29 cellular contexts compared by ENCODE assay signal in the genomic region with DNA sequence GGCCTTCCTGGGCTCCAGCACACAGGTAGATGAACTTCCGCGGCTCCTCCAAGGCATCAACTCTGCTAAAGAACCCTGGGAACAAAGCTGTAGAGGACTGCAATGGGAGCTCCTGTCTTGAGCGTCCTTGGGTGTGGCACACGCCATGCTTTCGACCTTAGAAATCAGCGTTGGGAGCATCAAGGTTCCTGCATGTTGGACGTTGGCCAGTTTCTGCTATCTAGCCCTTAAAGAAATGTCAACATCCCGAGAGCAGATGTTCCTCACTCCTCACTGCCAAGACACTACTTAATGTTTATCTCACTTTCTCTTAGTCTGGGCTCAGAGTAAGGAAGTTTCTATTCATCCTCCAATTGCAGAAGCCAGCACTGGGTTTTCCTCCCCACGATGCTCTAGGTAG.
DNase-seq lines count a peak whose midpoint lies in the region; ATAC-seq, FAIRE-seq and TF ChIP-seq lines count a peak whose summit lies in the region.
"Had no signal": no experiment of that assay in that cellular context is flagged by ENCODE, and none has a peak within 500 bp of the region (broad histone marks: within the 10 kb centered on the region; RNA-seq: fewer than 3 reads in every experiment).

No MANE protein-coding gene starts in this region.

- H3K4me1 Mint-ChIP-seq in mesothelial cell of epicardium, result peaks cover 49% of the 10 kb centered on the region

- no peak for FAIRE-seq in K562 (lab: Jason Lieb, UNC)
- FAIRE-seq: colon had no signal

- WGBS in K562 (ENCODE audit: insufficient coverage, low coverage, missing lambda C conversion rate), result 0% methylated on average over 7 of the region's 9 CpGs

- no peak overlapping the region for H3K4me3 Mint-ChIP-seq in mesothelial cell of epicardium
- H3K4me3 Mint-ChIP-seq: activated CD8-positive, alpha-beta T cell treated with anti-CD3 and anti-CD28 coated beads for 36 hours; neural crest cell had no signal

- no peak for TF ChIP-seq RAD21 in K562 (CRISPR knock-in tag; conservative IDR thresholded peaks at IDR 0.05 in 1 of 2, IDR thresholded peaks at IDR 0.05 in 1 of 2)

- peaks cover 2% of the 10 kb centered on the region for H3K36me3 Mint-ChIP-seq in mesothelial cell of epicardium

- H4K20me1 ChIP-seq in K562 (replicated peaks; ENCODE audit: control insufficient read depth, insufficient read depth, low read length), result no peaks in the 10 kb centered on the region
- H4K20me1 ChIP-seq: BLaER1 treated with 17β-estradiol and CSF1 and Interleukin-3, amounts not matched to agents 10 nM and 100 nM had no signal

- peaks cover 0 to 10% of the 10 kb centered on the region in 2 experiments; a peak in 1 of 5 replicates for H3K27me3 ChIP-seq in K562 (ENCODE audit: control insufficient read depth in 2 of 2, insufficient read depth in 2 of 2, low read length in 2 of 2)
- H3K27me3 ChIP-seq: brain microvascular endothelial cell had no signal

- H3K4me2 ChIP-seq in K562 (ENCODE audit: insufficient read depth, low read length), result no peak overlapping the region
- H3K4me2 ChIP-seq: BLaER1 treated with 17β-estradiol and CSF1 and Interleukin-3, amounts not matched to agents 10 nM and 100 nM; KMS-11 had no signal

- H3K4me1 ChIP-seq in K562 (replicated peaks in 1 of 2; ENCODE audit: control insufficient read depth in 2 of 2, insufficient read depth in 2 of 2, low read length in 2 of 2), result peaks cover 0 to 4% of the 10 kb centered on the region in 2 experiments; a peak in 2 of 5 replicates
- H3K4me1 ChIP-seq: BLaER1 treated with 17β-estradiol and CSF1 and Interleukin-3, amounts not matched to agents 10 nM and 100 nM had no signal

- TF ChIP-seq CTCF in K562 (IDR thresholded peaks at IDR 0.05 in 2 of 3, conservative IDR thresholded peaks at IDR 0.05 in 1 of 3; ENCODE audit: insufficient read depth in 2 of 3, low read depth in 1 of 3, low read length in 3 of 3) (no peak), mesothelial cell of epicardium (IDR thresholded peaks at IDR 0.05; ENCODE audit: unreplicated experiment) (no peak)

- BruUV-seq in K562 (replicated peaks; lab: Mats Ljungman, UMichigan), result no TSS peak

- no peak overlapping the region for H3K9ac ChIP-seq in K562 (ENCODE audit: insufficient read depth in 1 of 2, low read depth in 2 of 2, low read length in 2 of 2)
- H3K9ac ChIP-seq: BLaER1 treated with 17β-estradiol and CSF1 and Interleukin-3, amounts not matched to agents 10 nM and 100 nM; KMS-11 had no signal

- no peaks in the 10 kb centered on the region for H3K9me3 ChIP-seq in K562 (replicated peaks; ENCODE audit: control insufficient read depth, insufficient read depth, low read depth, low read length)
- H3K9me3 ChIP-seq: BLaER1 treated with 17β-estradiol and CSF1 and Interleukin-3, amounts not matched to agents 10 nM and 100 nM; thoracic aorta had no signal

- no peak for TF ChIP-seq POLR2A in K562 (conservative IDR thresholded peaks at IDR 0.05)

- H3K4me3 ChIP-seq in K562, result no peak overlapping the region
- H3K4me3 ChIP-seq: BLaER1 treated with 17β-estradiol and CSF1 and Interleukin-3, amounts not matched to agents 10 nM and 100 nM; thoracic aorta had no signal

- H3K27me3 Mint-ChIP-seq in mesothelial cell of epicardium (ENCODE audit: low read depth), result no peaks in the 10 kb centered on the region

- no peak for TF ChIP-seq EP300 in K562 (IDR thresholded peaks at IDR 0.05; ENCODE audit: low read length)

- no peak overlapping the region for H2AFZ ChIP-seq in K562 (ENCODE audit: low read depth, low read length)

- H3K36me3 ChIP-seq in K562 (ENCODE audit: control insufficient read depth, insufficient read depth, low read length), result no peaks in the 10 kb centered on the region
- H3K36me3 ChIP-seq: BLaER1 treated with 17β-estradiol and CSF1 and Interleukin-3, amounts not matched to agents 10 nM and 100 nM; brain microvascular endothelial cell; thoracic aorta had no signal

- DNase-seq in COR-L47 (lab: John Stamatoyannopoulos, UW) (peak; percentile 8), NCI-H2171 treated with DMSO at 0.1 percent for 48 hours (lab: John Stamatoyannopoulos, UW) (peak; percentile 46), K562 (ENCODE audit: extremely low read depth in 1 of 4, low spot score in 3 of 4) (peak in 1 of 4 experiments; percentile 25), mesothelial cell of epicardium (ENCODE audit: low spot score in 2 of 2, unreplicated experiment in 2 of 2) (no peak), NCI-H226 (no peak), NCI-H774 (lab: John Stamatoyannopoulos, UW) (no peak)
- DNase-seq: ACHN; activated CD8-positive, alpha-beta T cell treated with anti-CD3 and anti-CD28 coated beads for 36 hours; activated effector memory CD4-positive, alpha-beta T cell treated with anti-CD3 and anti-CD28 coated beads, Interleukin-2, amount 50 U/mL, for 16 hours; activated T-cell treated with anti-CD3 and anti-CD28 coated beads for 4 hours; brain microvascular endothelial cell; head of caudate nucleus; midbrain; MV-4-11; NCI-H1694 treated with DMSO at 0.1 percent for 48 hours; NCI-H446; stimulated activated CD4-positive, alpha-beta T cell treated with anti-CD3 and anti-CD28 coated beads, Interleukin-2, amount 100 ng/mL, for 48 hours; stimulated activated naive CD4-positive, alpha-beta T cell; SW 1271 had no signal

- CTCF ChIA-PET in K562 (lab: Yijun Ruan, JAX; ENCODE audit: low intra/inter-chr PET ratio), result no interaction called here

- no peak overlapping the region for H3K27ac ChIP-seq in K562 (ENCODE audit: extremely low read depth, low read depth, low read length)
- H3K27ac ChIP-seq: BLaER1 treated with 17β-estradiol and CSF1 and Interleukin-3, amounts not matched to agents 10 nM and 100 nM; brain microvascular endothelial cell; KMS-11; thoracic aorta had no signal

- intact Hi-C loops in K562 (cut with micrococcal nuclease), result no loop called here

- POLR2A ChIA-PET in K562 (lab: Yijun Ruan, JAX), result no interaction called here

- no peaks in the 10 kb centered on the region for H3K9me1 ChIP-seq in K562 (ENCODE audit: control insufficient read depth, insufficient read depth, low read length)

- H3K27ac Mint-ChIP-seq in mesothelial cell of epicardium, result peak overlapping the region; percentile 15
- H3K27ac Mint-ChIP-seq: activated CD8-positive, alpha-beta T cell treated with anti-CD3 and anti-CD28 coated beads for 36 hours had no signal

- ATAC-seq in K562 (no peak), HG02852 (IDR thresholded peaks at IDR 0.05; ENCODE audit: unreplicated experiment) (no peak), GM18858 (IDR thresholded peaks at IDR 0.05; ENCODE audit: unreplicated experiment) (no peak)
- ATAC-seq: activated CD4-positive, CD25-positive, alpha-beta regulatory T cell treated with anti-CD3 and anti-CD28 coated beads, Interleukin-2, amount 50 U/mL, for 24 hours; activated CD8-positive, alpha-beta T cell treated with anti-CD3 and anti-CD28 coated beads for 36 hours; left lobe of liver; Right ventricle myocardium inferior had no signal

- H3K9me3 Mint-ChIP-seq in mesothelial cell of epicardium, result no peaks in the 10 kb centered on the region
- H3K9me3 Mint-ChIP-seq: activated CD8-positive, alpha-beta T cell treated with anti-CD3 and anti-CD28 coated beads for 36 hours; neural crest cell had no signal

- no peaks in the 10 kb centered on the region for H3K79me2 ChIP-seq in K562 (ENCODE audit: control insufficient read depth, insufficient read depth, low read length)

- in situ Hi-C loops in K562 (cut with MboI), result no loop called here

TF ChIP-seq in K562, 482 proteins besides CTCF, POLR2A, EP300 and RAD21:
- TF ChIP-seq MTA3 (IDR thresholded peaks at IDR 0.05; ENCODE audit: borderline replicate concordance), result no peak
- no peak for TF ChIP-seq MED1 (CRISPR knock-in tag; IDR thresholded peaks at IDR 0.05; ENCODE audit: borderline replicate concordance)
- no peak for TF ChIP-seq ARID1B (IDR thresholded peaks at IDR 0.05)
- no peak for TF ChIP-seq WHSC1 (IDR thresholded peaks at IDR 0.05; ENCODE audit: low read length)
- TF ChIP-seq PML (IDR thresholded peaks at IDR 0.05; ENCODE audit: low read length), result no peak
- TF ChIP-seq CBFA2T3 (IDR thresholded peaks at IDR 0.05), result 0 out of 2 replicates have a peak, but pooled peaks have one; percentile 25
- no peak for TF ChIP-seq ZNF384 (IDR thresholded peaks at IDR 0.05; ENCODE audit: low read depth, low read length)
- peak; percentile 56 for TF ChIP-seq NFIC (IDR thresholded peaks at IDR 0.05)

Comparison
In these comparisons a context has a peak if more than half of its experiments do, and no peak if none do; other contexts are left out.
1. DNase-seq: peak in COR-L47 (single experiment) and NCI-H2171 treated with DMSO at 0.1 percent for 48 hours (single experiment); none in mesothelial cell of epicardium (0 of 2), NCI-H226 (single experiment) and NCI-H774 (single experiment).